In genomic region chr19:39308531-39309304, GRCh38 we compare ENCODE assay signal across 14 cellular contexts. TPM values are rescaled to one million over a fixed set of nuclear protein-coding genes. Genes with fewer than 3 reads are reported as not detected.
DNase-seq lines count a peak whose midpoint lies in the region; TF ChIP-seq lines count a peak whose summit lies in the region.
"Had no signal": no experiment of that assay in that cellular context is flagged by ENCODE, and none has a peak within 500 bp of the region (broad histone marks: within the 10 kb centered on the region; RNA-seq: fewer than 3 reads in every experiment).

No MANE protein-coding gene starts in this region.

- peaks cover 6% of the 10 kb centered on the region for H3K36me3 Mint-ChIP-seq in endodermal cell (ENCODE audit: low read depth)

- TF ChIP-seq CTCF in endodermal cell (conservative IDR thresholded peaks at IDR 0.05) (no peak), neutrophil (IDR thresholded peaks at IDR 0.05) (no peak), GM10266 (IDR thresholded peaks at IDR 0.05; ENCODE audit: control insufficient read depth, insufficient read depth, low read depth, missing control alignments) (no peak)

- H3K27me3 ChIP-seq in HUES64 (ENCODE audit: insufficient read depth, low read length) (peaks cover 42% of the 10 kb centered on the region), endodermal cell (ENCODE audit: control insufficient read depth, insufficient read depth, low read length, poor library complexity, severe bottlenecking) (peaks cover 44% of the 10 kb centered on the region), neutrophil (no peaks in the 10 kb centered on the region), MG63 (peaks cover 4% of the 10 kb centered on the region; the same call in 1 of the 2 replicates)

- H3K9me3 ChIP-seq in HUES64 (ENCODE audit: insufficient read depth, low read depth, low read length), result no peaks in the 10 kb centered on the region
- no peaks in the 10 kb centered on the region for H3K9me3 ChIP-seq in endodermal cell (ENCODE audit: control insufficient read depth, low read length)
- no peaks in the 10 kb centered on the region for H3K9me3 ChIP-seq in neutrophil
- no peaks in the 10 kb centered on the region for H3K9me3 ChIP-seq in MG63

- H3K4me1 ChIP-seq in HUES64 (ENCODE audit: insufficient read depth, low read length) (peaks cover 20% of the 10 kb centered on the region), endodermal cell (ENCODE audit: control insufficient read depth, insufficient read depth, low read length) (no peaks in the 10 kb centered on the region), neutrophil (ENCODE audit: control insufficient read depth in 1 of 2, insufficient read depth in 1 of 2, low read depth in 1 of 2, low read length in 1 of 2) (peaks cover 10% of the 10 kb centered on the region in 2 experiments)

- WGBS in HUES64, result 38% methylated on average over 18 of the region's 18 CpGs
- WGBS in endodermal cell (ENCODE audit: insufficient coverage in 1 of 2, insufficient read length in 1 of 2), 2 experiments, result 49 to 53% methylated on average over 18 of the region's 18 CpGs

- H3K27ac ChIP-seq in HUES64 (ENCODE audit: low read depth, low read length) (no peak overlapping the region), endodermal cell (ENCODE audit: low read depth, low read length) (no peak overlapping the region), neutrophil (peak overlapping the region; percentile 36)
- H3K27ac ChIP-seq: C4-2B had no signal

- DNase-seq in ELF-1 (ENCODE audit: low read depth, low spot score), result peak; percentile 92
- peak; percentile 94 for DNase-seq in endodermal cell
- DNase-seq in MG63, result no peak
- DNase-seq in GM10266 (ENCODE audit: extremely low spot score), result no peak
- DNase-seq in AML-193 (lab: John Stamatoyannopoulos, UW), result no peak
- DNase-seq: activated CD4-positive, CD25-positive, alpha-beta regulatory T cell; activated T-cell treated with anti-CD3 and anti-CD28 coated beads, Interleukin-2, amount 50 U/mL, for 24 hours; amniotic stem cell; NCI-H2171 had no signal

- peaks cover 58% of the 10 kb centered on the region for H3K27me3 Mint-ChIP-seq in endodermal cell (ENCODE audit: insufficient read depth)
- H3K27me3 Mint-ChIP-seq: activated T-cell treated with anti-CD3 and anti-CD28 coated beads, Interleukin-2, amount 50 U/mL, for 24 hours had no signal

- H3K4me1 Mint-ChIP-seq in endodermal cell, result peaks cover 4% of the 10 kb centered on the region

- H3K27ac Mint-ChIP-seq in endodermal cell, result no peak overlapping the region
- H3K27ac Mint-ChIP-seq: activated T-cell treated with anti-CD3 and anti-CD28 coated beads, Interleukin-2, amount 50 U/mL, for 24 hours had no signal

- H3K4me3 Mint-ChIP-seq in endodermal cell, result no peak overlapping the region
- H3K4me3 Mint-ChIP-seq: activated T-cell treated with anti-CD3 and anti-CD28 coated beads, Interleukin-2, amount 50 U/mL, for 24 hours had no signal

- H3K4me3 ChIP-seq in HUES64 (ENCODE audit: low read length) (peak overlapping the region; percentile 68), endodermal cell (ENCODE audit: low read length) (no peak overlapping the region), neutrophil (ENCODE audit: low read depth in 1 of 2, low read length in 1 of 2) (no peak overlapping the region), MG63 (no peak overlapping the region)

- H3K9ac ChIP-seq in HUES64 (ENCODE audit: low read depth, low read length) (no peak overlapping the region), endodermal cell (ENCODE audit: extremely low read depth, low read length, poor library complexity, severe bottlenecking) (no peak overlapping the region)

- H3K9me3 Mint-ChIP-seq in endodermal cell, result no peaks in the 10 kb centered on the region
- H3K9me3 Mint-ChIP-seq: activated T-cell treated with anti-CD3 and anti-CD28 coated beads, Interleukin-2, amount 50 U/mL, for 24 hours had no signal

- H3K36me3 ChIP-seq in HUES64 (ENCODE audit: insufficient read depth, low read length), result 0 out of 2 replicates have a peak, but pooled peaks cover 4% of the 10 kb centered on the region
- H3K36me3 ChIP-seq in endodermal cell (ENCODE audit: control insufficient read depth, insufficient read depth, low read length), result no peaks in the 10 kb centered on the region
- peaks cover 72% of the 10 kb centered on the region for H3K36me3 ChIP-seq in neutrophil
- no peaks in the 10 kb centered on the region for H3K36me3 ChIP-seq in MG63

RNA-seq across cellular contexts. Expression of gene LRFN1, which starts 11.9 kb away (rescaled TPM):
- 4.3 TPM for polyA plus RNA-seq in HUES64 (2013, experiment 1 of 2)
- 5.0 TPM for polyA plus RNA-seq in HUES64 (2013, experiment 2 of 2)
- total RNA-seq in endodermal cell, result 1 to 10 TPM; 1.5 to 4.0 TPM
- polyA plus RNA-seq in endodermal cell (2013, experiment 1 of 2), result 7.6 TPM
- 6.9 TPM for polyA plus RNA-seq in endodermal cell (2013, experiment 2 of 2)
- 0.07 and 0.23 TPM in 2 replicates for total RNA-seq in MG63 (2014; rRNA removed; shearing (Covaris generic); ENCODE audit: low replicate concordance)

RNA-seq across cellular contexts. Expression of gene IFNL1, which starts 12.5 kb away (rescaled TPM):
- polyA plus RNA-seq in HUES64 (2013, experiment 1 of 2), result not detected
- polyA plus RNA-seq in HUES64 (2013, experiment 2 of 2), result not detected
- total RNA-seq in endodermal cell, result not detected
- not detected for polyA plus RNA-seq in endodermal cell (2013, experiment 1 of 2)
- polyA plus RNA-seq in endodermal cell (2013, experiment 2 of 2), result not detected
- not detected in 2 replicates for total RNA-seq in MG63 (2014; rRNA removed; shearing (Covaris generic); ENCODE audit: low replicate concordance)
- total RNA-seq: dermis microvascular lymphatic vessel endothelial cell had no signal
- polyA plus RNA-seq: keratinocyte had no signal

RNA-seq across cellular contexts. Expression of gene GMFG, which starts 27.1 kb away (rescaled TPM):
- polyA plus RNA-seq in HUES64 (2013, experiment 1 of 2), result 0.70 TPM
- not detected for polyA plus RNA-seq in HUES64 (2013, experiment 2 of 2)
- total RNA-seq in endodermal cell, result not detected
- polyA plus RNA-seq in endodermal cell (2013, experiment 1 of 2), result 0.36 TPM
- not detected for polyA plus RNA-seq in endodermal cell (2013, experiment 2 of 2)
- total RNA-seq in MG63 (2014; rRNA removed; shearing (Covaris generic); ENCODE audit: low replicate concordance), result not detected in 2 replicates
- polyA plus RNA-seq: keratinocyte had no signal

RNA-seq across cellular contexts. Expression of gene SAMD4B, which starts 33.5 kb away (rescaled TPM):
- 119 TPM for polyA plus RNA-seq in HUES64 (2013, experiment 1 of 2)
- 125 TPM for polyA plus RNA-seq in HUES64 (2013, experiment 2 of 2)
- total RNA-seq in endodermal cell, result 100 to 1,000 TPM; 155 to 159 TPM
- polyA plus RNA-seq in endodermal cell (2013, experiment 1 of 2), result 136 TPM
- 120 TPM for polyA plus RNA-seq in endodermal cell (2013, experiment 2 of 2)
- 27.5 and 37.0 TPM in 2 replicates for total RNA-seq in MG63 (2014; rRNA removed; shearing (Covaris generic); ENCODE audit: low replicate concordance)

RNA-seq across cellular contexts. Expression of gene IFNL2, which starts 40.5 kb away (rescaled TPM):
- polyA plus RNA-seq in HUES64 (2013, experiment 1 of 2), result not detected
- not detected for polyA plus RNA-seq in HUES64 (2013, experiment 2 of 2)
- total RNA-seq in endodermal cell, result not detected
- not detected for polyA plus RNA-seq in endodermal cell (2013, experiment 1 of 2)
- polyA plus RNA-seq in endodermal cell (2013, experiment 2 of 2), result not detected
- not detected in 2 replicates for total RNA-seq in MG63 (2014; rRNA removed; shearing (Covaris generic); ENCODE audit: low replicate concordance)
- total RNA-seq: dermis microvascular lymphatic vessel endothelial cell had no signal
- polyA plus RNA-seq: keratinocyte had no signal

Comparison
In these comparisons a context has a peak if more than half of its experiments do, and no peak if none do; other contexts are left out.
1. DNase-seq: peak in ELF-1 (single experiment) and endodermal cell (single experiment); none in MG63 (single experiment), GM10266 (single experiment) and AML-193 (0 of 2).